In genomic region chr11:34380696-34381095, GRCh38 we compare ENCODE assay signal across 1 cellular context.
A peak's percentile ranks its signal among the peaks of the same experiment; 100 is the strongest.
TF ChIP-seq lines count a peak whose summit lies in the region.

No MANE protein-coding gene starts in this region.

TF ChIP-seq in GM12878, 131 proteins besides CTCF, POLR2A, EP300 and RAD21:
- TF ChIP-seq BCL3 (IDR thresholded peaks at IDR 0.05; ENCODE audit: borderline replicate concordance, insufficient read depth, low read depth, low read length, poor library complexity, severe bottlenecking) (peak; percentile 74), SUPT20H (IDR thresholded peaks at IDR 0.05; ENCODE audit: borderline replicate concordance, control insufficient read depth, low read depth, low read length) (no peak)
